ENCODE assay signal across 1 cellular context in the genomic region with DNA sequence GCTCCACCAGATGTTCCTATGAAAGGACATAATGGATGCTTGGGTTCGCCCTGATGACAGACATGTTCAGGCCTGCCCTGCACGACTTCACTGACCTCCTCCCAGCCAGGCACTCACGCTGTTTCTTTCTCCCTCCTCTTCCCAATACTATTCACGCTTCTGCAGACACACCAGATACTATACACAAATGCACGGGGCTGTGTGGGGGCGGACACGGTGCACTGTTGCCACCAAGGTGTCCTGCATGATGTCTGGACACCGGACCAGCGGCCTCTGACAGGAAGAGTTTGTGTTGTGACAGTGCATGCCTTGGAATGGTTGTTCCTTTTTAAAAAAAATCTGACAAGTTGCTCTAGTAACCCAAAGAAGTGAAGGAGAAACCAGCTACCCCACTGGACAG.
TF ChIP-seq lines count a peak whose summit lies in the region.

No MANE protein-coding gene starts in this region.

TF ChIP-seq in H1, 55 proteins besides CTCF, POLR2A, EP300 and RAD21:
- TF ChIP-seq, protein P1, sequence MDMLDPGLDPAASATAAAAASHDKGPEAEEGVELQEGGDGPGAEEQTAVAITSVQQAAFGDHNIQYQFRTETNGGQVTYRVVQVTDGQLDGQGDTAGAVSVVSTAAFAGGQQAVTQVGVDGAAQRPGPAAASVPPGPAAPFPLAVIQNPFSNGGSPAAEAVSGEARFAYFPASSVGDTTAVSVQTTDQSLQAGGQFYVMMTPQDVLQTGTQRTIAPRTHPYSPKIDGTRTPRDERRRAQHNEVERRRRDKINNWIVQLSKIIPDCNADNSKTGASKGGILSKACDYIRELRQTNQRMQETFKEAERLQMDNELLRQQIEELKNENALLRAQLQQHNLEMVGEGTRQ (IDR thresholded peaks at IDR 0.05; ENCODE audit: low read length) = no peak
- TF ChIP-seq SAP30 (IDR thresholded peaks at IDR 0.05; ENCODE audit: insufficient read depth, insufficient replicate concordance, low read length) (no peak), YY1 (IDR thresholded peaks at IDR 0.05; ENCODE audit: low read depth, low read length) (no peak), SIRT6 (IDR thresholded peaks at IDR 0.05; ENCODE audit: low read length) (no peak), NANOG (IDR thresholded peaks at IDR 0.05; ENCODE audit: insufficient read depth, low read depth, low read length, poor library complexity, severe bottlenecking) (no peak), TEAD4 (IDR thresholded peaks at IDR 0.05; ENCODE audit: low read depth, low read length) (no peak), BRCA1 (IDR thresholded peaks at IDR 0.05; ENCODE audit: low read depth, low read length) (no peak), TAF7 (optimal IDR thresholded peaks at IDR 0.05; ENCODE audit: borderline replicate concordance, low read depth, low read length) (no peak), CBX5 (IDR thresholded peaks at IDR 0.05; ENCODE audit: low read depth, low read length) (no peak), TAF1 (IDR thresholded peaks at IDR 0.05; ENCODE audit: low read depth, low read length) (no peak), SP4 (IDR thresholded peaks at IDR 0.05; ENCODE audit: low read length) (no peak), CBX8 (IDR thresholded peaks at IDR 0.05; ENCODE audit: borderline replicate concordance, low read depth, low read length) (no peak), GABPA (IDR thresholded peaks at IDR 0.05; ENCODE audit: borderline replicate concordance, insufficient read depth, low read length) (no peak), POU5F1 (IDR thresholded peaks at IDR 0.05; ENCODE audit: low read depth, low read length) (no peak), SP1 (IDR thresholded peaks at IDR 0.05; ENCODE audit: low read depth, low read length) (no peak), CHD1 (IDR thresholded peaks at IDR 0.05; ENCODE audit: low read depth, low read length) (no peak)
TF ChIP-seq in H1: peak in this region for 0.
